Comparison of ENCODE assay signal across 23 cellular contexts in the genomic region with DNA sequence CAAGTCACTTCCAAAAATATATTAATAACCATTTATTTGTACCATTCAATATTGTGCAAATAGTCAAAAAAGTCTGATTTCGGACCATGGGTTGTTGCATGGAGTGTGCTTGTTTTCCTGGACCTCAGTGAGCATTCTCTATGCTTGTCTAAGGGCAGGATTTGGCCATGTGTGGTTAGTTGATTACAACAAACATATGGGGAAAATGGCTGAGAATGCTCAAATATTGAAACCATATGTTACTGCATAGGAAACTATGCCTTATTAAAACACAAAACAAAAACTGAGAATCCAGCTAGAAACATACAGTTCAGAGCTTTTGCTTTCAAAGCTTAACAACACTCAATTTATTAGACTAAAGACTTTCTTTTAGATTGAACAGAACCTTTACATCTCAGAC.
DNase-seq lines count a peak whose midpoint lies in the region; ATAC-seq and TF ChIP-seq lines count a peak whose summit lies in the region.
"Had no signal": no experiment of that assay in that cellular context is flagged by ENCODE, and none has a peak within 500 bp of the region (broad histone marks: within the 10 kb centered on the region; RNA-seq: fewer than 3 reads in every experiment).

No MANE protein-coding gene starts in this region.

- H3K27ac Mint-ChIP-seq in activated naive CD8-positive, alpha-beta T cell treated with anti-CD3 and anti-CD28 coated beads for 36 hours, result no peak overlapping the region
- H3K27ac Mint-ChIP-seq: activated T-helper 2 cell treated with anti-CD3 and anti-CD28 coated beads, Interferon-gamma antibody, Interleukin-2, Interleukin-4, amounts not matched to agents 10 μg/mL and 5 μg/mL and 100 μg/mL, durations not matched to agents 14 hours and 24 hours and 36 hours; CD14-positive monocyte; naive thymus-derived CD8-positive, alpha-beta T cell had no signal

- H3K27me3 Mint-ChIP-seq in activated naive CD8-positive, alpha-beta T cell treated with anti-CD3 and anti-CD28 coated beads for 36 hours, result no peaks in the 10 kb centered on the region
- H3K27me3 Mint-ChIP-seq: naive thymus-derived CD8-positive, alpha-beta T cell had no signal

- intact Hi-C loops in psoas muscle (cut with DNase I), result no loop called here

- H3K36me3 Mint-ChIP-seq in activated naive CD8-positive, alpha-beta T cell treated with anti-CD3 and anti-CD28 coated beads for 36 hours, result no peaks in the 10 kb centered on the region
- H3K36me3 Mint-ChIP-seq: CD14-positive monocyte; naive thymus-derived CD8-positive, alpha-beta T cell had no signal

- 71 to 85% (median 76%) methylated on average over 1 of the region's 1 CpG for WGBS in psoas muscle, 3 donors

- TF ChIP-seq CTCF in fibroblast of villous mesenchyme (IDR thresholded peaks at IDR 0.05; ENCODE audit: insufficient read depth, low read depth, low read length) (no peak), psoas muscle (IDR thresholded peaks at IDR 0.05) (no peak)

- H3K4me1 Mint-ChIP-seq in activated naive CD8-positive, alpha-beta T cell treated with anti-CD3 and anti-CD28 coated beads for 36 hours, result no peaks in the 10 kb centered on the region
- H3K4me1 Mint-ChIP-seq: CD14-positive monocyte; naive thymus-derived CD8-positive, alpha-beta T cell had no signal

- H3K4me1 ChIP-seq in psoas muscle, result no peaks in the 10 kb centered on the region
- H3K4me1 ChIP-seq: breast epithelium, colonic mucosa, heart right ventricle, left lung, parathyroid adenoma, right lobe of liver, upper lobe of left lung had no signal

- H3K36me3 ChIP-seq in psoas muscle (ENCODE audit: insufficient read depth in 1 of 2, low read depth in 1 of 2), result no peaks in the 10 kb centered on the region
- H3K36me3 ChIP-seq: breast epithelium, colonic mucosa, heart right ventricle, left lung, right lobe of liver, upper lobe of left lung had no signal

- no peak overlapping the region for H3K4me3 ChIP-seq in fibroblast of villous mesenchyme (ENCODE audit: low read depth, low read length)
- no peak overlapping the region for H3K4me3 ChIP-seq in psoas muscle
- H3K4me3 ChIP-seq: breast epithelium, colonic mucosa, heart right ventricle, left lung, right lobe of liver, upper lobe of left lung had no signal

- H3K4me3 Mint-ChIP-seq in activated naive CD8-positive, alpha-beta T cell treated with anti-CD3 and anti-CD28 coated beads for 36 hours, result no peak overlapping the region
- H3K4me3 Mint-ChIP-seq: CD14-positive monocyte; naive thymus-derived CD8-positive, alpha-beta T cell had no signal

- H3K9me3 Mint-ChIP-seq in activated naive CD8-positive, alpha-beta T cell treated with anti-CD3 and anti-CD28 coated beads for 36 hours, result no peaks in the 10 kb centered on the region

- H3K27me3 ChIP-seq in psoas muscle (ENCODE audit: insufficient read depth in 3 of 3, low read length in 2 of 3), result no peaks in the 10 kb centered on the region
- H3K27me3 ChIP-seq: breast epithelium, colonic mucosa, heart right ventricle, left lung, right lobe of liver, upper lobe of left lung had no signal

- ATAC-seq in SK-N-SH treated with all-trans-retinoic acid at 6 μM for 48 hours (peak; percentile 87), psoas muscle (no peak)
- ATAC-seq: heart right ventricle; left lung; naive thymus-derived CD8-positive, alpha-beta T cell; right lobe of liver had no signal

- no peak overlapping the region for H3K27ac ChIP-seq in psoas muscle
- H3K27ac ChIP-seq: breast epithelium, colonic mucosa, heart right ventricle, left lung, parathyroid adenoma, right lobe of liver, upper lobe of left lung had no signal

- peak; percentile 10 for DNase-seq in AG08395 (ENCODE audit: low spot score)
- peak; percentile 25 for DNase-seq in HS-5 (ENCODE audit: low read depth)
- peak; percentile 48 for DNase-seq in fibroblast of villous mesenchyme (ENCODE audit: low read depth)
- DNase-seq in psoas muscle, result no peak
- no peak for DNase-seq in activated naive CD8-positive, alpha-beta T cell treated with anti-CD3 and anti-CD28 coated beads for 36 hours
- DNase-seq in COLO668 (lab: John Stamatoyannopoulos, UW; ENCODE audit: unreplicated experiment), result no peak
- no peak for DNase-seq in NCI-H2227 treated with DMSO at 0.1 percent for 48 hours (lab: John Stamatoyannopoulos, UW)
- DNase-seq: activated CD4-positive, alpha-beta T cell treated with anti-CD3 and anti-CD28 coated beads, Interleukin-2, amount 50 U/mL, for 4 hours; activated CD8-positive, alpha-beta memory T cell treated with anti-CD3 and anti-CD28 coated beads, Interleukin-2, amount 50 U/mL, for 48 hours; colonic mucosa; heart right ventricle; left lung; naive thymus-derived CD8-positive, alpha-beta T cell; NCI-H1417; NCI-H2107; right lobe of liver; T-helper 9 cell; upper lobe of left lung had no signal

- H3K9me3 ChIP-seq in psoas muscle, result no peaks in the 10 kb centered on the region
- H3K9me3 ChIP-seq: breast epithelium, colonic mucosa, heart right ventricle, left lung, right lobe of liver, upper lobe of left lung had no signal

TF ChIP-seq in SK-N-SH treated with all-trans-retinoic acid at 6 μM for 48 hours, 23 proteins besides CTCF, POLR2A, EP300 and RAD21:
- TF ChIP-seq CSDC2 (CRISPR knock-in tag; IDR thresholded peaks at IDR 0.05), result no peak
- TF ChIP-seq, protein P1, sequence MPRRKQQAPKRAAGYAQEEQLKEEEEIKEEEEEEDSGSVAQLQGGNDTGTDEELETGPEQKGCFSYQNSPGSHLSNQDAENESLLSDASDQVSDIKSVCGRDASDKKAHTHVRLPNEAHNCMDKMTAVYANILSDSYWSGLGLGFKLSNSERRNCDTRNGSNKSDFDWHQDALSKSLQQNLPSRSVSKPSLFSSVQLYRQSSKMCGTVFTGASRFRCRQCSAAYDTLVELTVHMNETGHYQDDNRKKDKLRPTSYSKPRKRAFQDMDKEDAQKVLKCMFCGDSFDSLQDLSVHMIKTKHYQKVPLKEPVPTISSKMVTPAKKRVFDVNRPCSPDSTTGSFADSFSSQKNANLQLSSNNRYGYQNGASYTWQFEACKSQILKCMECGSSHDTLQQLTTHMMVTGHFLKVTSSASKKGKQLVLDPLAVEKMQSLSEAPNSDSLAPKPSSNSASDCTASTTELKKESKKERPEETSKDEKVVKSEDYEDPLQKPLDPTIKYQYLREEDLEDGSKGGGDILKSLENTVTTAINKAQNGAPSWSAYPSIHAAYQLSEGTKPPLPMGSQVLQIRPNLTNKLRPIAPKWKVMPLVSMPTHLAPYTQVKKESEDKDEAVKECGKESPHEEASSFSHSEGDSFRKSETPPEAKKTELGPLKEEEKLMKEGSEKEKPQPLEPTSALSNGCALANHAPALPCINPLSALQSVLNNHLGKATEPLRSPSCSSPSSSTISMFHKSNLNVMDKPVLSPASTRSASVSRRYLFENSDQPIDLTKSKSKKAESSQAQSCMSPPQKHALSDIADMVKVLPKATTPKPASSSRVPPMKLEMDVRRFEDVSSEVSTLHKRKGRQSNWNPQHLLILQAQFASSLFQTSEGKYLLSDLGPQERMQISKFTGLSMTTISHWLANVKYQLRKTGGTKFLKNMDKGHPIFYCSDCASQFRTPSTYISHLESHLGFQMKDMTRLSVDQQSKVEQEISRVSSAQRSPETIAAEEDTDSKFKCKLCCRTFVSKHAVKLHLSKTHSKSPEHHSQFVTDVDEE (CRISPR knock-in tag; IDR thresholded peaks at IDR 0.05), result 0 out of 2 replicates have a peak, but pooled peaks have one; percentile 43
- TF ChIP-seq TCF4 (CRISPR knock-in tag; IDR thresholded peaks at IDR 0.05; ENCODE audit: borderline replicate concordance), result peak; percentile 82
- no peak for TF ChIP-seq ZNF565 (CRISPR knock-in tag; conservative IDR thresholded peaks at IDR 0.05; ENCODE audit: low read depth)
- no peak for TF ChIP-seq RARB (CRISPR knock-in tag; IDR thresholded peaks at IDR 0.05)
- no peak for TF ChIP-seq ESRRG (CRISPR knock-in tag; IDR thresholded peaks at IDR 0.05)

Comparison
In these comparisons a context has a peak if more than half of its experiments do, and no peak if none do; other contexts are left out.
1. DNase-seq: peak in AG08395 (single experiment), HS-5 (single experiment) and fibroblast of villous mesenchyme (single experiment); none in psoas muscle (0 of 2), activated naive CD8-positive, alpha-beta T cell treated with anti-CD3 and anti-CD28 coated beads for 36 hours (single experiment), COLO668 (single experiment) and NCI-H2227 treated with DMSO at 0.1 percent for 48 hours (single experiment).